Comparison of ENCODE assay signal across 1 cellular context in the genomic region with DNA sequence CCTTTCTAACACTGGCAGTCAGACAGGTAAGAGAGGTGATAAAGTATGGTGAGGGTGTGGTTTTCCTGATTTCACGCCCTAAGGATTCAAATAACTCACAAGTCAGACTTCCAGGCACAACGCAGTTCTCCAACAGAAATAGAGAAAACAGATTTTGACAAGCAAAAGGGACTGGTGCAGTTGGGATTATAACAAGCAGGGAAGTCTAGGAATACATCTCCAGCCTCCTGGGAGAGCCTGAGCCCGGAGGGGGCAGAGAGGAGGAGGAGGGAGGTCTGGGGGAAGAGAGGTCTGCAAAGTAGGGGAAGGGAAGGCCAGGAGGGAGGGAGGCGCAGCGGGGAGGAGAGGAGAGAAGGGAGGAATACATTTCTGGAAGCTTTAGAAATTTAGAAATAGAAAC.
TF ChIP-seq lines count a peak whose summit lies in the region.

No MANE protein-coding gene starts in this region.

TF ChIP-seq in H1, 55 proteins besides CTCF, POLR2A, EP300 and RAD21:
- no peak for TF ChIP-seq KDM5A (IDR thresholded peaks at IDR 0.05; ENCODE audit: low read length)
- TF ChIP-seq, protein P1, sequence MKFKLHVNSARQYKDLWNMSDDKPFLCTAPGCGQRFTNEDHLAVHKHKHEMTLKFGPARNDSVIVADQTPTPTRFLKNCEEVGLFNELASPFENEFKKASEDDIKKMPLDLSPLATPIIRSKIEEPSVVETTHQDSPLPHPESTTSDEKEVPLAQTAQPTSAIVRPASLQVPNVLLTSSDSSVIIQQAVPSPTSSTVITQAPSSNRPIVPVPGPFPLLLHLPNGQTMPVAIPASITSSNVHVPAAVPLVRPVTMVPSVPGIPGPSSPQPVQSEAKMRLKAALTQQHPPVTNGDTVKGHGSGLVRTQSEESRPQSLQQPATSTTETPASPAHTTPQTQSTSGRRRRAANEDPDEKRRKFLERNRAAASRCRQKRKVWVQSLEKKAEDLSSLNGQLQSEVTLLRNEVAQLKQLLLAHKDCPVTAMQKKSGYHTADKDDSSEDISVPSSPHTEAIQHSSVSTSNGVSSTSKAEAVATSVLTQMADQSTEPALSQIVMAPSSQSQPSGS (IDR thresholded peaks at IDR 0.05; ENCODE audit: low read length) = no peak
- TF ChIP-seq SP2 (IDR thresholded peaks at IDR 0.05; ENCODE audit: low read length) = no peak
- TF ChIP-seq, protein P2, sequence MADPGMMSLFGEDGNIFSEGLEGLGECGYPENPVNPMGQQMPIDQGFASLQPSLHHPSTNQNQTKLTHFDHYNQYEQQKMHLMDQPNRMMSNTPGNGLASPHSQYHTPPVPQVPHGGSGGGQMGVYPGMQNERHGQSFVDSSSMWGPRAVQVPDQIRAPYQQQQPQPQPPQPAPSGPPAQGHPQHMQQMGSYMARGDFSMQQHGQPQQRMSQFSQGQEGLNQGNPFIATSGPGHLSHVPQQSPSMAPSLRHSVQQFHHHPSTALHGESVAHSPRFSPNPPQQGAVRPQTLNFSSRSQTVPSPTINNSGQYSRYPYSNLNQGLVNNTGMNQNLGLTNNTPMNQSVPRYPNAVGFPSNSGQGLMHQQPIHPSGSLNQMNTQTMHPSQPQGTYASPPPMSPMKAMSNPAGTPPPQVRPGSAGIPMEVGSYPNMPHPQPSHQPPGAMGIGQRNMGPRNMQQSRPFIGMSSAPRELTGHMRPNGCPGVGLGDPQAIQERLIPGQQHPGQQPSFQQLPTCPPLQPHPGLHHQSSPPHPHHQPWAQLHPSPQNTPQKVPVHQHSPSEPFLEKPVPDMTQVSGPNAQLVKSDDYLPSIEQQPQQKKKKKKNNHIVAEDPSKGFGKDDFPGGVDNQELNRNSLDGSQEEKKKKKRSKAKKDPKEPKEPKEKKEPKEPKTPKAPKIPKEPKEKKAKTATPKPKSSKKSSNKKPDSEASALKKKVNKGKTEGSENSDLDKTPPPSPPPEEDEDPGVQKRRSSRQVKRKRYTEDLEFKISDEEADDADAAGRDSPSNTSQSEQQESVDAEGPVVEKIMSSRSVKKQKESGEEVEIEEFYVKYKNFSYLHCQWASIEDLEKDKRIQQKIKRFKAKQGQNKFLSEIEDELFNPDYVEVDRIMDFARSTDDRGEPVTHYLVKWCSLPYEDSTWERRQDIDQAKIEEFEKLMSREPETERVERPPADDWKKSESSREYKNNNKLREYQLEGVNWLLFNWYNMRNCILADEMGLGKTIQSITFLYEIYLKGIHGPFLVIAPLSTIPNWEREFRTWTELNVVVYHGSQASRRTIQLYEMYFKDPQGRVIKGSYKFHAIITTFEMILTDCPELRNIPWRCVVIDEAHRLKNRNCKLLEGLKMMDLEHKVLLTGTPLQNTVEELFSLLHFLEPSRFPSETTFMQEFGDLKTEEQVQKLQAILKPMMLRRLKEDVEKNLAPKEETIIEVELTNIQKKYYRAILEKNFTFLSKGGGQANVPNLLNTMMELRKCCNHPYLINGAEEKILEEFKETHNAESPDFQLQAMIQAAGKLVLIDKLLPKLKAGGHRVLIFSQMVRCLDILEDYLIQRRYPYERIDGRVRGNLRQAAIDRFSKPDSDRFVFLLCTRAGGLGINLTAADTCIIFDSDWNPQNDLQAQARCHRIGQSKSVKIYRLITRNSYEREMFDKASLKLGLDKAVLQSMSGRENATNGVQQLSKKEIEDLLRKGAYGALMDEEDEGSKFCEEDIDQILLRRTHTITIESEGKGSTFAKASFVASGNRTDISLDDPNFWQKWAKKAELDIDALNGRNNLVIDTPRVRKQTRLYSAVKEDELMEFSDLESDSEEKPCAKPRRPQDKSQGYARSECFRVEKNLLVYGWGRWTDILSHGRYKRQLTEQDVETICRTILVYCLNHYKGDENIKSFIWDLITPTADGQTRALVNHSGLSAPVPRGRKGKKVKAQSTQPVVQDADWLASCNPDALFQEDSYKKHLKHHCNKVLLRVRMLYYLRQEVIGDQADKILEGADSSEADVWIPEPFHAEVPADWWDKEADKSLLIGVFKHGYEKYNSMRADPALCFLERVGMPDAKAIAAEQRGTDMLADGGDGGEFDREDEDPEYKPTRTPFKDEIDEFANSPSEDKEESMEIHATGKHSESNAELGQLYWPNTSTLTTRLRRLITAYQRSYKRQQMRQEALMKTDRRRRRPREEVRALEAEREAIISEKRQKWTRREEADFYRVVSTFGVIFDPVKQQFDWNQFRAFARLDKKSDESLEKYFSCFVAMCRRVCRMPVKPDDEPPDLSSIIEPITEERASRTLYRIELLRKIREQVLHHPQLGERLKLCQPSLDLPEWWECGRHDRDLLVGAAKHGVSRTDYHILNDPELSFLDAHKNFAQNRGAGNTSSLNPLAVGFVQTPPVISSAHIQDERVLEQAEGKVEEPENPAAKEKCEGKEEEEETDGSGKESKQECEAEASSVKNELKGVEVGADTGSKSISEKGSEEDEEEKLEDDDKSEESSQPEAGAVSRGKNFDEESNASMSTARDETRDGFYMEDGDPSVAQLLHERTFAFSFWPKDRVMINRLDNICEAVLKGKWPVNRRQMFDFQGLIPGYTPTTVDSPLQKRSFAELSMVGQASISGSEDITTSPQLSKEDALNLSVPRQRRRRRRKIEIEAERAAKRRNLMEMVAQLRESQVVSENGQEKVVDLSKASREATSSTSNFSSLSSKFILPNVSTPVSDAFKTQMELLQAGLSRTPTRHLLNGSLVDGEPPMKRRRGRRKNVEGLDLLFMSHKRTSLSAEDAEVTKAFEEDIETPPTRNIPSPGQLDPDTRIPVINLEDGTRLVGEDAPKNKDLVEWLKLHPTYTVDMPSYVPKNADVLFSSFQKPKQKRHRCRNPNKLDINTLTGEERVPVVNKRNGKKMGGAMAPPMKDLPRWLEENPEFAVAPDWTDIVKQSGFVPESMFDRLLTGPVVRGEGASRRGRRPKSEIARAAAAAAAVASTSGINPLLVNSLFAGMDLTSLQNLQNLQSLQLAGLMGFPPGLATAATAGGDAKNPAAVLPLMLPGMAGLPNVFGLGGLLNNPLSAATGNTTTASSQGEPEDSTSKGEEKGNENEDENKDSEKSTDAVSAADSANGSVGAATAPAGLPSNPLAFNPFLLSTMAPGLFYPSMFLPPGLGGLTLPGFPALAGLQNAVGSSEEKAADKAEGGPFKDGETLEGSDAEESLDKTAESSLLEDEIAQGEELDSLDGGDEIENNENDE (IDR thresholded peaks at IDR 0.05; ENCODE audit: insufficient replicate concordance, low read length) = no peak
- TF ChIP-seq NANOG (IDR thresholded peaks at IDR 0.05; ENCODE audit: insufficient read depth, low read depth, low read length, poor library complexity, severe bottlenecking) = no peak
- TF ChIP-seq CTBP2 (IDR thresholded peaks at IDR 0.05; ENCODE audit: borderline replicate concordance, insufficient read depth, insufficient read length, low read length) = no peak
- no peak for TF ChIP-seq GABPA (IDR thresholded peaks at IDR 0.05; ENCODE audit: borderline replicate concordance, insufficient read depth, low read length)
- TF ChIP-seq, protein P3, sequence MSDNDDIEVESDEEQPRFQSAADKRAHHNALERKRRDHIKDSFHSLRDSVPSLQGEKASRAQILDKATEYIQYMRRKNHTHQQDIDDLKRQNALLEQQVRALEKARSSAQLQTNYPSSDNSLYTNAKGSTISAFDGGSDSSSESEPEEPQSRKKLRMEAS (IDR thresholded peaks at IDR 0.05) = no peak
- TF ChIP-seq CBX8 (IDR thresholded peaks at IDR 0.05; ENCODE audit: borderline replicate concordance, low read depth, low read length) = no peak
- TF ChIP-seq GTF2F1 (IDR thresholded peaks at IDR 0.05; ENCODE audit: borderline replicate concordance, low read depth, low read length) = no peak
- no peak for TF ChIP-seq TCF12 (IDR thresholded peaks at IDR 0.05; ENCODE audit: low read depth, low read length)
- TF ChIP-seq HDAC2 (IDR thresholded peaks at IDR 0.05; ENCODE audit: borderline replicate concordance in 1 of 2, low read depth in 2 of 2, low read length in 2 of 2) = no peak
- no peak for TF ChIP-seq KDM4A (IDR thresholded peaks at IDR 0.05; ENCODE audit: low read depth, low read length, severe bottlenecking)
- TF ChIP-seq SIRT6 (IDR thresholded peaks at IDR 0.05; ENCODE audit: low read length) = no peak
- TF ChIP-seq MAFK (IDR thresholded peaks at IDR 0.05; ENCODE audit: low read depth, low read length) = no peak
- no peak for TF ChIP-seq TBP (IDR thresholded peaks at IDR 0.05; ENCODE audit: low read depth, low read length)
- no peak for TF ChIP-seq CHD2 (IDR thresholded peaks at IDR 0.05; ENCODE audit: low read length)
